Comparison of ENCODE assay signal across 22 cellular contexts in genomic region chr9:70747335-70747734, GRCh38.
DNase-seq lines count a peak whose midpoint lies in the region; ATAC-seq and TF ChIP-seq lines count a peak whose summit lies in the region.
"Had no signal": no experiment of that assay in that cellular context is flagged by ENCODE, and none has a peak within 500 bp of the region (broad histone marks: within the 10 kb centered on the region; RNA-seq: fewer than 3 reads in every experiment).

No MANE protein-coding gene starts in this region.

- H3K27ac ChIP-seq in ACC112 (ENCODE audit: low read depth, low read length) = peak overlapping the region; percentile 23; the same call in 1 of the 2 replicates
- H3K27ac ChIP-seq in RWPE2 (ENCODE audit: poor library complexity, severe bottlenecking) = no peak overlapping the region

- no peaks in the 10 kb centered on the region for H3K79me2 ChIP-seq in ACC112 (ENCODE audit: control insufficient read depth, insufficient read depth, low read length, unreplicated experiment)

- H3K9me3 ChIP-seq in RWPE2 (ENCODE audit: severe bottlenecking) = no peaks in the 10 kb centered on the region
- H3K9me3 ChIP-seq in T-helper 17 cell (ENCODE audit: control insufficient read depth, low read length, poor library complexity, severe bottlenecking) = no peaks in the 10 kb centered on the region

- TF ChIP-seq CTCF in RWPE2 (IDR thresholded peaks at IDR 0.05; ENCODE audit: poor library complexity, severe bottlenecking) (no peak), fibroblast of villous mesenchyme (IDR thresholded peaks at IDR 0.05; ENCODE audit: insufficient read depth, low read depth, low read length) (no peak)

- no peak overlapping the region for H3K27ac Mint-ChIP-seq in T-helper 17 cell
- H3K27ac Mint-ChIP-seq: activated B cell treated with CpG ODN at 0.5 μM for 24 hours; activated CD8-positive, alpha-beta T cell treated with anti-CD3 and anti-CD28 coated beads for 36 hours; activated naive CD4-positive, alpha-beta T cell treated with anti-CD3 and anti-CD28 coated beads, Interleukin-2, amount 50 U/mL, for 72 hours had no signal

- DNase-seq in EL (peak; percentile 4), RWPE2 (ENCODE audit: low spot score) (no peak), fibroblast of villous mesenchyme (ENCODE audit: low read depth) (peak; percentile 35), T-helper 1 cell (no peak), posterior cingulate gyrus (no peak), T-helper 17 cell (no peak)
- DNase-seq: activated B cell treated with CpG ODN at 0.5 μM for 24 hours; activated CD8-positive, alpha-beta T cell treated with anti-CD3 and anti-CD28 coated beads for 36 hours; activated T-cell treated with anti-CD3 and anti-CD28 coated beads, Interleukin-2, amount 50 U/mL, for 4 hours; Calu3; dermis blood vessel endothelial cell; GF-D8; NCI-H146; occipital lobe; right cardiac atrium; SHP77 treated with DMSO at 0.1 percent for 48 hours; stimulated activated naive CD8-positive, alpha-beta T cell treated with anti-CD3 and anti-CD28 coated beads, Interleukin-15, Interleukin-2, amounts not matched to agents 100 U/mL and 50 U/mL, for 24 hours had no signal

- H3K4me1 ChIP-seq in ACC112 (ENCODE audit: control insufficient read depth, insufficient read depth, low read length, unreplicated experiment) (peaks cover 18% of the 10 kb centered on the region), RWPE2 (ENCODE audit: insufficient read depth, poor library complexity, severe bottlenecking) (no peaks in the 10 kb centered on the region)

- H3K27me3 ChIP-seq in ACC112 (ENCODE audit: insufficient read depth, low read length) (no peaks in the 10 kb centered on the region), RWPE2 (ENCODE audit: insufficient read depth, poor library complexity, severe bottlenecking) (no peaks in the 10 kb centered on the region)

- H3K4me1 Mint-ChIP-seq in T-helper 17 cell = no peaks in the 10 kb centered on the region
- H3K4me1 Mint-ChIP-seq: activated B cell treated with CpG ODN at 0.5 μM for 24 hours had no signal

- intact Hi-C loops in posterior cingulate gyrus (cut with DNase I) = no loop called here

- no peaks in the 10 kb centered on the region for H3K36me3 Mint-ChIP-seq in T-helper 17 cell (ENCODE audit: low read depth)
- H3K36me3 Mint-ChIP-seq: activated naive CD4-positive, alpha-beta T cell treated with anti-CD3 and anti-CD28 coated beads, Interleukin-2, amount 50 U/mL, for 72 hours had no signal

- no peak overlapping the region for H3K4me3 Mint-ChIP-seq in T-helper 17 cell
- H3K4me3 Mint-ChIP-seq: activated B cell treated with CpG ODN at 0.5 μM for 24 hours; activated CD8-positive, alpha-beta T cell treated with anti-CD3 and anti-CD28 coated beads for 36 hours; activated T-cell treated with anti-CD3 and anti-CD28 coated beads, Interleukin-2, amount 50 U/mL, for 4 hours had no signal

- peaks cover 14% of the 10 kb centered on the region for H3K27me3 Mint-ChIP-seq in T-helper 17 cell
- H3K27me3 Mint-ChIP-seq: activated B cell treated with CpG ODN at 0.5 μM for 24 hours; activated CD8-positive, alpha-beta T cell treated with anti-CD3 and anti-CD28 coated beads for 36 hours; brain had no signal

- no peak overlapping the region for H2AFZ ChIP-seq in ACC112 (ENCODE audit: low read length, unreplicated experiment)

- no peak for TF ChIP-seq POLR2A in GM18505 (IDR thresholded peaks at IDR 0.05; ENCODE audit: borderline replicate concordance, extremely low read depth, insufficient read depth, insufficient read length)

- no peak overlapping the region for H3K4me3 ChIP-seq in ACC112 (ENCODE audit: low read depth, low read length)
- no peak overlapping the region for H3K4me3 ChIP-seq in RWPE2 (ENCODE audit: severe bottlenecking)
- H3K4me3 ChIP-seq in fibroblast of villous mesenchyme (ENCODE audit: low read depth, low read length) = no peak overlapping the region

- no peaks in the 10 kb centered on the region for H3K36me3 ChIP-seq in ACC112 (ENCODE audit: insufficient read depth, low read length)
- H3K36me3 ChIP-seq in RWPE2 (ENCODE audit: low read depth) = no peaks in the 10 kb centered on the region

- peak; percentile 49 for ATAC-seq in RWPE2 (ENCODE audit: low read depth)
- ATAC-seq in GM18505 (IDR thresholded peaks at IDR 0.05; ENCODE audit: unreplicated experiment) = no peak
- no peak for ATAC-seq in T-helper 17 cell
- ATAC-seq: activated CD8-positive, alpha-beta T cell treated with anti-CD3 and anti-CD28 coated beads for 36 hours; activated naive CD4-positive, alpha-beta T cell treated with anti-CD3 and anti-CD28 coated beads, Interleukin-2, amount 50 U/mL, for 72 hours; activated T-cell treated with anti-CD3 and anti-CD28 coated beads, Interleukin-2, amount 50 U/mL, for 4 hours; left lobe of liver; right cardiac atrium; stimulated activated naive CD8-positive, alpha-beta T cell treated with anti-CD3 and anti-CD28 coated beads, Interleukin-15, Interleukin-2, amounts not matched to agents 100 U/mL and 50 U/mL, for 24 hours had no signal

Comparison
In these comparisons a context has a peak if more than half of its experiments do, and no peak if none do; other contexts are left out.
1. DNase-seq: peak in EL (single experiment) and fibroblast of villous mesenchyme (single experiment); none in RWPE2 (single experiment), T-helper 1 cell (0 of 5), posterior cingulate gyrus (0 of 10) and T-helper 17 cell (0 of 3).